Comparison of ENCODE assay signal across 15 cellular contexts in genomic region chr7:90320418-90320800, GRCh38. TPM values are rescaled to one million over a fixed set of nuclear protein-coding genes. Genes with fewer than 3 reads are reported as not detected.
A peak's percentile ranks its signal among the peaks of the same experiment; 100 is the strongest.
DNase-seq lines count a peak whose midpoint lies in the region; ATAC-seq and TF ChIP-seq lines count a peak whose summit lies in the region.
"Had no signal": no experiment of that assay in that cellular context is flagged by ENCODE, and none has a peak within 500 bp of the region (broad histone marks: within the 10 kb centered on the region; RNA-seq: fewer than 3 reads in every experiment).

No MANE protein-coding gene starts in this region.

- H3K4me3 ChIP-seq in left ventricle myocardium inferior: peak overlapping the region; percentile 57
- peak overlapping the region; percentile 73 for H3K4me3 ChIP-seq in adipocyte (ENCODE audit: low read length)
- H3K4me3 ChIP-seq in kidney epithelial cell (ENCODE audit: low read depth, low read length): peak overlapping the region; percentile 34
- H3K4me3 ChIP-seq in testis: peak overlapping the region in 1 of 2 donors; percentile 9

- no peaks in the 10 kb centered on the region for H3K36me3 Mint-ChIP-seq in type B pancreatic cell
- H3K36me3 Mint-ChIP-seq in activated T-helper 17 cell treated with anti-CD3 and anti-CD28 coated beads, Interleukin-2, amount 50 U/mL, for 72 hours (ENCODE audit: low read depth): no peaks in the 10 kb centered on the region

- DNase-seq in left ventricle myocardium inferior (no peak), left ventricle myocardium superior (no peak), adipocyte (ENCODE audit: low read depth) (no peak), kidney epithelial cell (ENCODE audit: low read depth) (no peak), type B pancreatic cell (ENCODE audit: extremely low spot score, unreplicated experiment) (no peak), testis (no peak)
- DNase-seq: activated CD4-positive, alpha-beta T cell treated with anti-CD3 and anti-CD28 coated beads, Interleukin-2, amount 50 U/mL, for 1 hour; activated effector memory CD4-positive, alpha-beta T cell treated with anti-CD3 and anti-CD28 coated beads, Interleukin-2, amount 50 U/mL, for 16 hours; AML-193; HCEC 1CT; KBM-7 had no signal

- H3K4me3 Mint-ChIP-seq in type B pancreatic cell: peak overlapping the region; percentile 76
- H3K4me3 Mint-ChIP-seq in activated T-helper 17 cell treated with anti-CD3 and anti-CD28 coated beads, Interleukin-2, amount 50 U/mL, for 72 hours: no peak overlapping the region

- intact Hi-C loops in left ventricle myocardium inferior (cut with micrococcal nuclease): no loop called here
- intact Hi-C loops in left ventricle myocardium superior (cut with micrococcal nuclease): no loop called here
- intact Hi-C loops in testis (cut with DNase I; ENCODE audit: low total_unique reads): no loop called here

- peaks cover 77% of the 10 kb centered on the region for H3K27me3 Mint-ChIP-seq in type B pancreatic cell
- H3K27me3 Mint-ChIP-seq in activated T-helper 17 cell treated with anti-CD3 and anti-CD28 coated beads, Interleukin-2, amount 50 U/mL, for 72 hours: peaks cover 45% of the 10 kb centered on the region

- H3K9me3 ChIP-seq in left ventricle myocardium inferior (replicated peaks): no peaks in the 10 kb centered on the region
- H3K9me3 ChIP-seq in adipocyte (ENCODE audit: control insufficient read depth, low read length): no peaks in the 10 kb centered on the region
- H3K9me3 ChIP-seq in testis: no peaks in the 10 kb centered on the region

- H3K9ac ChIP-seq in adipocyte (ENCODE audit: low read length): no peak overlapping the region

- TF ChIP-seq CTCF in left ventricle myocardium inferior (IDR thresholded peaks at IDR 0.05; ENCODE audit: borderline replicate concordance) (no peak), kidney epithelial cell (IDR thresholded peaks at IDR 0.05; ENCODE audit: insufficient read depth, low read length, poor library complexity, severe bottlenecking) (no peak), type B pancreatic cell (conservative IDR thresholded peaks at IDR 0.05) (no peak), testis (IDR thresholded peaks at IDR 0.05) (no peak)

- WGBS in testis, 2 donors: 21% methylated on average over 7 of the region's 7 CpGs

- TF ChIP-seq POLR2A in testis (IDR thresholded peaks at IDR 0.05): no peak

- peaks cover 8% of the 10 kb centered on the region for H3K4me1 Mint-ChIP-seq in type B pancreatic cell (ENCODE audit: unreplicated experiment)
- H3K4me1 Mint-ChIP-seq in activated T-helper 17 cell treated with anti-CD3 and anti-CD28 coated beads, Interleukin-2, amount 50 U/mL, for 72 hours: peaks cover 6% of the 10 kb centered on the region

- H3K4me1 ChIP-seq in left ventricle myocardium inferior (peaks cover 9% of the 10 kb centered on the region), adipocyte (ENCODE audit: control insufficient read depth, insufficient read depth, low read length) (no peaks in the 10 kb centered on the region), testis (no peaks in the 10 kb centered on the region)

- H3K36me3 ChIP-seq in left ventricle myocardium inferior (no peaks in the 10 kb centered on the region), adipocyte (ENCODE audit: control insufficient read depth, insufficient read depth, low read length, severe bottlenecking) (no peaks in the 10 kb centered on the region), kidney epithelial cell (ENCODE audit: control insufficient read depth, insufficient read depth, low read length) (no peaks in the 10 kb centered on the region), testis (ENCODE audit: low read depth, missing control alignments) (no peaks in the 10 kb centered on the region)

- H3K27me3 ChIP-seq in left ventricle myocardium inferior (ENCODE audit: low read depth) (peaks cover 79% of the 10 kb centered on the region), adipocyte (replicated peaks; ENCODE audit: control insufficient read depth, insufficient read depth, low read length) (peaks cover 9% of the 10 kb centered on the region), kidney epithelial cell (ENCODE audit: control insufficient read depth, insufficient read depth, low read length) (peaks cover 21% of the 10 kb centered on the region), testis (no peaks in the 10 kb centered on the region)

- H3K27ac ChIP-seq in left ventricle myocardium inferior (replicated peaks) (no peak overlapping the region), testis (no peak overlapping the region)

- H3K9me3 Mint-ChIP-seq in type B pancreatic cell: no peaks in the 10 kb centered on the region
- H3K9me3 Mint-ChIP-seq in activated T-helper 17 cell treated with anti-CD3 and anti-CD28 coated beads, Interleukin-2, amount 50 U/mL, for 72 hours: no peaks in the 10 kb centered on the region

- no peak overlapping the region for H3K27ac Mint-ChIP-seq in type B pancreatic cell
- no peak overlapping the region for H3K27ac Mint-ChIP-seq in activated T-helper 17 cell treated with anti-CD3 and anti-CD28 coated beads, Interleukin-2, amount 50 U/mL, for 72 hours

- no peak for ATAC-seq in left ventricle myocardium superior
- no peak for ATAC-seq in activated T-helper 17 cell treated with anti-CD3 and anti-CD28 coated beads, Interleukin-2, amount 50 U/mL, for 72 hours (replicated peaks)
- ATAC-seq in HG02763 (IDR thresholded peaks at IDR 0.05; ENCODE audit: unreplicated experiment): no peak

RNA-seq across cellular contexts. Expression of gene FAM237B, which starts 0.7 kb away (rescaled TPM):
- total RNA-seq in left ventricle myocardium inferior (not detected), left ventricle myocardium superior (not detected), kidney epithelial cell (not detected in 2 replicates), type B pancreatic cell (ENCODE audit: low replicate concordance) (not detected in 2 replicates), testis (not detected)
- not detected for total RNA-seq in activated T-helper 17 cell treated with anti-CD3 and anti-CD28 coated beads, Interleukin-2, amount 50 U/mL, for 72 hours
- 0.17 TPM for polyA plus RNA-seq in testis (ENCODE audit: insufficient read depth, low read depth, low replicate concordance)
- total RNA-seq: Daoy, left lobe of liver had no signal

RNA-seq across cellular contexts. Expression of gene GTPBP10, which starts 26.1 kb away (rescaled TPM):
- total RNA-seq in left ventricle myocardium inferior: 24.2 TPM
- total RNA-seq in left ventricle myocardium superior: 25.9 TPM
- total RNA-seq in kidney epithelial cell: 11.9 and 16.0 TPM in 2 replicates
- total RNA-seq in type B pancreatic cell (ENCODE audit: low replicate concordance): 22.7 and 22.9 TPM in 2 replicates
- total RNA-seq in activated T-helper 17 cell treated with anti-CD3 and anti-CD28 coated beads, Interleukin-2, amount 50 U/mL, for 72 hours: 10 to 100 TPM; 29.5 to 30.4 TPM
- 10 to 100 TPM; 14.6 to 16.6 TPM for total RNA-seq in testis
- polyA plus RNA-seq in testis (ENCODE audit: insufficient read depth, low read depth, low replicate concordance): 25.6 TPM
